15 cellular contexts compared by ENCODE assay signal in the genomic region with DNA sequence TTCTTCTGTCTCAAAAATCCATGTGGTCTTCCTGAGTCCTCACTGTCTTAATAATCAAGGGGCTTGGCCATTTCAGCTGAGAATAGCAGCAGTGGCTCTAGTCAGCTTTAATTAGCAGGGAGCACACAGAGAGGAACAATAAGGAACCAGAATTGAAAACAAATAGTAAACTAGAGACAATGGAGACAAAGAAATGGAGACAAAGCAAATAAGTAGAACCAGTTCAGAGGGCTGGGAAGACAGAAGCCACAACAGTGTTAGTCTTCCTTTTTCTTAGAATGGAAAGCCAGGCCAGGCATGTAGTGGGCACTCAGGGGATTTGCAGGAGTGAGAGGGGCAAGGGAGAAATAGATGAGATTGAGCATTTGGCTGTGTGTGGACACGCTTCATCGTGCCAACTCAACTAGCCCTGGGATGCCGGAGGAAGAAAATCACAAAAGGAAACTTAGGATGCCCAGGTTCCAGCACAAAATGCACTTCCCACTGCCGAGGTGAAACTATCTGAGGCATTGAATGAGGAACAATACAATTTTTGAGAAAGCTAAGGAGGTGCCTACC.
DNase-seq lines count a peak whose midpoint lies in the region; TF ChIP-seq lines count a peak whose summit lies in the region.
"Had no signal": no experiment of that assay in that cellular context is flagged by ENCODE, and none has a peak within 500 bp of the region (broad histone marks: within the 10 kb centered on the region; RNA-seq: fewer than 3 reads in every experiment).

No MANE protein-coding gene starts in this region.

- H3K4me3 ChIP-seq in MM.1S (ENCODE audit: low read length) = no peak overlapping the region
- H3K4me3 ChIP-seq: A549, K562, ovary, suprapubic skin had no signal

- H3K9me2 ChIP-seq in MM.1S (replicated peaks; ENCODE audit: insufficient read depth, low read length) = no peaks in the 10 kb centered on the region

- no peak overlapping the region for H3K4me2 ChIP-seq in MM.1S (ENCODE audit: low read depth, low read length)
- H3K4me2 ChIP-seq: A549 had no signal

- H3K36me3 ChIP-seq in MM.1S (replicated peaks; ENCODE audit: insufficient read depth, low read length) = no peaks in the 10 kb centered on the region
- H3K36me3 ChIP-seq: ovary, suprapubic skin had no signal

- H3K27ac ChIP-seq in substantia nigra (ENCODE audit: low read depth, low read length, poor library complexity, severe bottlenecking) (peak overlapping the region; percentile 93), MM.1S (ENCODE audit: low read length) (no peak overlapping the region)
- H3K27ac ChIP-seq: A549, ovary, suprapubic skin had no signal

- no peaks in the 10 kb centered on the region for H4K20me1 ChIP-seq in MM.1S (ENCODE audit: insufficient read depth, low read length)

- no peak overlapping the region for H3K9ac ChIP-seq in MM.1S (ENCODE audit: low read length)

- DNase-seq in NCI-H2171 treated with DMSO at 0.1 percent for 48 hours (lab: John Stamatoyannopoulos, UW) (peak; percentile 52), NCI-H2171 (lab: John Stamatoyannopoulos, UW) (no peak), NCI-H526 (lab: John Stamatoyannopoulos, UW) (peak; percentile 69 to 74), cerebellum (ENCODE audit: low spot score) (peak; percentile 70), substantia nigra (lab: John Stamatoyannopoulos, UW) (peak in 8 of 49 donors; percentile 50 to 81 (median 70)), MM.1S (no peak), HPDE6-E6E7 (ENCODE audit: extremely low spot score) (no peak)
- no peak for DNase-seq in activated CD8-positive, alpha-beta memory T cell treated with anti-CD3 and anti-CD28 coated beads, Interleukin-2, amount 50 U/mL, for 4 hours
- DNase-seq: activated CD4-positive, alpha-beta T cell treated with anti-CD3 and anti-CD28 coated beads, Interleukin-2, amount 50 U/mL, for 48 hours; immature natural killer cell; T-helper 9 cell had no signal

- H3K27me3 ChIP-seq in MM.1S (replicated peaks; ENCODE audit: insufficient read depth, low read length) = no peaks in the 10 kb centered on the region
- H3K27me3 ChIP-seq: ovary, suprapubic skin had no signal

- no peak for TF ChIP-seq CTCF in MM.1S (IDR thresholded peaks at IDR 0.05; ENCODE audit: low read length)

- no peaks in the 10 kb centered on the region for H3K79me2 ChIP-seq in MM.1S (ENCODE audit: low read length)

- H3K4me1 ChIP-seq in MM.1S (ENCODE audit: low read length) = no peaks in the 10 kb centered on the region

- no peaks in the 10 kb centered on the region for H3K9me3 ChIP-seq in MM.1S (replicated peaks; ENCODE audit: insufficient read depth, low read length)
- H3K9me3 ChIP-seq: A549, ovary, suprapubic skin had no signal

- no peak overlapping the region for H2AFZ ChIP-seq in MM.1S (ENCODE audit: low read length)

- H3F3A ChIP-seq in MM.1S (ENCODE audit: insufficient read depth, low read length) = no peaks in the 10 kb centered on the region

Comparison
In these comparisons a context has a peak if more than half of its experiments do, and no peak if none do; other contexts are left out.
1. DNase-seq: peak in NCI-H2171 treated with DMSO at 0.1 percent for 48 hours (single experiment), NCI-H526 (2 of 2) and cerebellum (single experiment); none in NCI-H2171 (single experiment), activated CD8-positive, alpha-beta memory T cell treated with anti-CD3 and anti-CD28 coated beads, Interleukin-2, amount 50 U/mL, for 4 hours (single experiment), MM.1S (single experiment) and HPDE6-E6E7 (single experiment).